ENCODE assay signal across 8 cellular contexts in the genomic region with DNA sequence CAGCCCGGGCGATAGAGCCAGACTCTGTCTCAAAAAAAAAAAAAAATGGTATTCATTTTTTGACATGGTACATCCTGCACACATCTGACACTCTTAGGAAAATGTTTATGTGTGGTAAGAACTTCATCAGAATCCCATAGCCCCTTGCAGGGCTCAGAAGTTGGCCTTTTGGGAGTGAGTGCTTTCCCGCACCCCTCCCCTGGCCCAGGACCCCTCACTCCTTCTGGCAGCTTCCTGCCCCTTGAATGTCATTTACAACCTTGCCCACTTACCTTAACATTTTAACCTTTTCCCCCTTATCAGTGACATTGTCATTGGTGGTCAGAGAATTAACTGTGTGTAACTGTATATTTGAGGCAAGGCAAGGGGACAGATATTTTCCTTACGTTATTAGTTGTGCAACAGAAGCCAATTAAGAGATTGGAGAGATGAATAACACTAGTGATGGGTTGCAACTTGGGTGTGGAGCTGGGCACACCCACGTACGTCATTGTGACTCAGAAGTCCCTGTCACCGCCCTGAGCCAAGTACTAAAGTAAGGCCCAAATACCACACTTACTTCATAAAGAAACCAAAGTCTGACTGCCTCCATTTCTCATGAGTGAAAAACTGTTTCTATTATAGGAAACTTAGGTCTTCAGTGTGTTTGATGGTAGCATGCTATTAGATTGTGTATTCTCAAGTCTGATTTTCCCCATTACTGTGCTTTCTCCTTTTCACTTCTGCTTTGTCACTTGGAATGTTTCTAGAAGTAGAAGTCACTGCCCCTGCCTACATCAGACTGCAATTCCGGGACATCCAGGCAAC. TPM values are rescaled to one million over a fixed set of nuclear protein-coding genes. Genes with fewer than 3 reads are reported as not detected.
DNase-seq lines count a peak whose midpoint lies in the region; TF ChIP-seq lines count a peak whose summit lies in the region.

No MANE protein-coding gene starts in this region.

- TF ChIP-seq CTCF in epithelial cell of esophagus (IDR thresholded peaks at IDR 0.05; ENCODE audit: insufficient read depth, low read depth, low read length, missing control alignments) = no peak

- H3K4me3 ChIP-seq in epithelial cell of esophagus (ENCODE audit: low read length) = no peak overlapping the region

- DNase-seq in ELR (ENCODE audit: low read depth) (peak; percentile 95), GOT3 (lab: John Stamatoyannopoulos, UW) (peak; percentile 38), M059J (ENCODE audit: low read depth) (peak; percentile 86), epithelial cell of esophagus (ENCODE audit: low read depth) (peak; percentile 97), putamen (ENCODE audit: low spot score) (peak; percentile 45), DMS79 treated with DMSO at 0.1 percent for 48 hours (lab: John Stamatoyannopoulos, UW) (no peak), inferior parietal cortex (ENCODE audit: extremely low spot score) (no peak)
- DNase-seq in activated CD8-positive, alpha-beta memory T cell treated with anti-CD3 and anti-CD28 coated beads for 24 hours = peak; percentile 76

RNA-seq across cellular contexts. Expression of gene OGDH, which starts 31.6 kb away (rescaled TPM):
- total RNA-seq in M059J (2014; rRNA removed; shearing (Covaris generic)) = 45.9 and 56.0 TPM in 2 replicates

RNA-seq across cellular contexts. Expression of gene TMED4, which starts 56.0 kb away (rescaled TPM):
- 226 and 256 TPM in 2 replicates for total RNA-seq in M059J (2014; rRNA removed; shearing (Covaris generic))

Comparison
In these comparisons a context has a peak if more than half of its experiments do, and no peak if none do; other contexts are left out.
1. DNase-seq: peak in ELR (single experiment), GOT3 (single experiment), M059J (single experiment), activated CD8-positive, alpha-beta memory T cell treated with anti-CD3 and anti-CD28 coated beads for 24 hours (single experiment), epithelial cell of esophagus (single experiment) and putamen (single experiment); none in DMS79 treated with DMSO at 0.1 percent for 48 hours (single experiment) and inferior parietal cortex (single experiment).